In genomic region chr15:84980196-84981053, GRCh38 we compare ENCODE assay signal across 8 cellular contexts. TPM values are rescaled to one million over a fixed set of nuclear protein-coding genes. Genes with fewer than 3 reads are reported as not detected.
DNase-seq lines count a peak whose midpoint lies in the region; ATAC-seq and TF ChIP-seq lines count a peak whose summit lies in the region.

No MANE protein-coding gene starts in this region.

- peaks cover 23% of the 10 kb centered on the region for H3K27me3 Mint-ChIP-seq in neural progenitor cell (ENCODE audit: insufficient read depth, low read depth)

- peak overlapping the region; percentile 90 for H3K4me3 Mint-ChIP-seq in neural progenitor cell

- H3K36me3 ChIP-seq in RWPE2 (ENCODE audit: low read depth) (no peaks in the 10 kb centered on the region), neural progenitor cell (no peaks in the 10 kb centered on the region), stomach smooth muscle (ENCODE audit: control insufficient read depth in 2 of 2, insufficient read depth in 2 of 2, low read length in 2 of 2) (no peaks in the 10 kb centered on the region)

- peaks cover 2% of the 10 kb centered on the region for H3K36me3 Mint-ChIP-seq in neural progenitor cell

- no peaks in the 10 kb centered on the region for H3K79me2 ChIP-seq in neural progenitor cell (ENCODE audit: low read depth)

- peaks cover 29% of the 10 kb centered on the region for H3F3A ChIP-seq in neural progenitor cell (ENCODE audit: low read depth)

- peak overlapping the region; percentile 60 for H3K27ac ChIP-seq in RWPE2 (ENCODE audit: poor library complexity, severe bottlenecking)
- no peak overlapping the region for H3K27ac ChIP-seq in neural progenitor cell
- H3K27ac ChIP-seq in stomach smooth muscle (ENCODE audit: low read length), result peak overlapping the region; percentile 84

- peak; percentile 95 for DNase-seq in ELF-1 (ENCODE audit: low read depth, low spot score)
- peak; percentile 72 for DNase-seq in GOT3 (lab: John Stamatoyannopoulos, UW)
- peak; percentile 81 to 83 for DNase-seq in Kasumi-1 (lab: John Stamatoyannopoulos, UW)
- peak; percentile 91 for DNase-seq in RWPE2 (ENCODE audit: low spot score)
- DNase-seq in activated gamma-delta T cell (lab: John Stamatoyannopoulos, UW), result peak; percentile 90
- peak; percentile 79 to 92 for DNase-seq in foreskin fibroblast
- DNase-seq in neural progenitor cell (ENCODE audit: low spot score), result peak; percentile 91

- no peak overlapping the region for H3K27ac Mint-ChIP-seq in neural progenitor cell

- H2AFZ ChIP-seq in neural progenitor cell (replicated peaks), result peak overlapping the region; percentile 94

- peaks cover 20% of the 10 kb centered on the region for H3K4me1 Mint-ChIP-seq in neural progenitor cell

- H3K4me1 ChIP-seq in RWPE2 (ENCODE audit: insufficient read depth, poor library complexity, severe bottlenecking) (peaks cover 15% of the 10 kb centered on the region), neural progenitor cell (peaks cover 6% of the 10 kb centered on the region), stomach smooth muscle (ENCODE audit: control insufficient read depth, insufficient read depth, low read length) (peaks cover 15% of the 10 kb centered on the region)

- peak; percentile 76 for ATAC-seq in RWPE2 (ENCODE audit: low read depth)

- H3K9me3 ChIP-seq in RWPE2 (ENCODE audit: severe bottlenecking) (no peaks in the 10 kb centered on the region), neural progenitor cell (ENCODE audit: low read depth) (no peaks in the 10 kb centered on the region), stomach smooth muscle (ENCODE audit: control insufficient read depth in 2 of 2, low read length in 2 of 2) (no peaks in the 10 kb centered on the region)

- H3K27me3 ChIP-seq in RWPE2 (ENCODE audit: insufficient read depth, poor library complexity, severe bottlenecking) (no peaks in the 10 kb centered on the region), neural progenitor cell (peaks cover 77% of the 10 kb centered on the region), stomach smooth muscle (ENCODE audit: control insufficient read depth in 1 of 2, insufficient read depth in 2 of 2, low read length in 2 of 2) (no peaks in the 10 kb centered on the region)

- H3K4me2 ChIP-seq in neural progenitor cell, result peak overlapping the region; percentile 80

- no peak for TF ChIP-seq CTCF in RWPE2 (IDR thresholded peaks at IDR 0.05; ENCODE audit: poor library complexity, severe bottlenecking)
- TF ChIP-seq CTCF in foreskin fibroblast (IDR thresholded peaks at IDR 0.05; ENCODE audit: low read depth, low read length), result no peak
- TF ChIP-seq CTCF in neural progenitor cell (IDR thresholded peaks at IDR 0.05), result no peak

- H4K20me1 ChIP-seq in neural progenitor cell (ENCODE audit: low read depth), result peaks cover 16% of the 10 kb centered on the region

- H3K9me3 Mint-ChIP-seq in neural progenitor cell, result no peaks in the 10 kb centered on the region

- H3K9ac ChIP-seq in neural progenitor cell (no peak overlapping the region), stomach smooth muscle (ENCODE audit: low read length in 2 of 2) (peak overlapping the region; percentile 71 to 73)

- H3K4me3 ChIP-seq in RWPE2 (ENCODE audit: severe bottlenecking), result peak overlapping the region; percentile 90
- H3K4me3 ChIP-seq in foreskin fibroblast (ENCODE audit: low read depth in 1 of 2, low read length in 2 of 2), result peak overlapping the region; percentile 72 to 78
- H3K4me3 ChIP-seq in neural progenitor cell, result peak overlapping the region; percentile 62
- peak overlapping the region; percentile 86 to 89 for H3K4me3 ChIP-seq in stomach smooth muscle (ENCODE audit: low read length in 2 of 2)

RNA-seq across cellular contexts. Expression of gene PDE8A, which starts 1.2 kb away (rescaled TPM):
- 9.0 and 11.4 TPM in 2 replicates for total RNA-seq in neural progenitor cell (ENCODE audit: low replicate concordance)
